In the genomic region with DNA sequence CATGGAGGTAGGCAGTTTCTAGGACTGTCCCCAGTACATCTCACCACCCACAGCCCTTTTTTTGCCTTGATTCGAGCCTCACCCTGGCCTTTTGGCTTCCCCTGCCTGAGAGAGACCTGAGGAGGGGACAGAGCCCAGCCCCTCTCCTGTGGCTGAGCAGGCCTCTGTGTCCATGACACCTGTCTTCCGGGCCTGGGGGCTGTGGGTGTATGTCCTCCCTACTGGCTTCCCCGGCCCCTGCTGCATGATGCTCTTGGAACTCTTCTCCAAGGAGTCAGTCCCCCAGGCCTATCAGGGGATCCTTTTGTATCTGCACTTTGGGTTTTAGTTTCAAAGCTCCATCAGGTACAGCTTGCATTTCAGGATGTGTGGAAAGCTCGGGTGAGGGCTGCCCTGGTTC, we compare ENCODE assay signal across 13 cellular contexts.
DNase-seq lines count a peak whose midpoint lies in the region; ATAC-seq and TF ChIP-seq lines count a peak whose summit lies in the region.
"Had no signal": no experiment of that assay in that cellular context is flagged by ENCODE, and none has a peak within 500 bp of the region (broad histone marks: within the 10 kb centered on the region; RNA-seq: fewer than 3 reads in every experiment).

No MANE protein-coding gene starts in this region.

- no peaks in the 10 kb centered on the region for H4K20me1 ChIP-seq in GM23338 (replicated peaks; ENCODE audit: insufficient read depth)

- H3F3A ChIP-seq in GM23338 (replicated peaks; ENCODE audit: low read depth), result no peaks in the 10 kb centered on the region; the same call in 1 of the 2 replicates

- TF ChIP-seq CTCF in GM23338 (conservative IDR thresholded peaks at IDR 0.05; ENCODE audit: low read depth in 2 of 2) (no peak), GM20000 (IDR thresholded peaks at IDR 0.05; ENCODE audit: extremely low read depth, missing control alignments) (no peak), endodermal cell (conservative IDR thresholded peaks at IDR 0.05) (no peak)

- DNase-seq in GM23338 (ENCODE audit: low spot score) (no peak), memory B cell (ENCODE audit: low spot score in 2 of 2) (no peak), GM20000 (ENCODE audit: low spot score) (no peak), endodermal cell (no peak)
- DNase-seq: activated naive CD8-positive, alpha-beta T cell treated with anti-CD3 and anti-CD28 coated beads, Interleukin-2, amount 10 ng/mL, durations not matched to agents 7 days and 5 days; C1 segment of cervical spinal cord; mammary epithelial cell; NCI-H1092 treated with DMSO at 0.1 percent for 48 hours; stimulated activated CD4-positive, alpha-beta T cell treated with anti-CD3 and anti-CD28 coated beads, Interleukin-12 subunit alpha, Interleukin-12 subunit beta, amount 100 ng/mL, for 4 hours had no signal

- H3K4me3 Mint-ChIP-seq in GM23338, result no peak overlapping the region
- H3K4me3 Mint-ChIP-seq in memory B cell, result no peak overlapping the region
- H3K4me3 Mint-ChIP-seq in endodermal cell, result no peak overlapping the region
- H3K4me3 Mint-ChIP-seq: activated naive CD8-positive, alpha-beta T cell treated with anti-CD3 and anti-CD28 coated beads, Interleukin-2, amount 10 ng/mL, durations not matched to agents 7 days and 5 days had no signal

- 91 to 95% methylated on average over 4 of the region's 4 CpGs for WGBS in endodermal cell (ENCODE audit: insufficient coverage in 1 of 2, insufficient read length in 1 of 2), 2 experiments

- H3K27me3 ChIP-seq in GM23338 (ENCODE audit: insufficient read depth), result no peaks in the 10 kb centered on the region
- no peaks in the 10 kb centered on the region for H3K27me3 ChIP-seq in endodermal cell (ENCODE audit: control insufficient read depth, insufficient read depth, low read length, poor library complexity, severe bottlenecking)

- no peak overlapping the region for H3K9ac ChIP-seq in endodermal cell (ENCODE audit: extremely low read depth, low read length, poor library complexity, severe bottlenecking)

- peaks cover 2% of the 10 kb centered on the region; the same call in 2 of the 3 replicates for H3K36me3 Mint-ChIP-seq in GM23338 (ENCODE audit: low read depth)
- peaks cover 5% of the 10 kb centered on the region for H3K36me3 Mint-ChIP-seq in memory B cell
- H3K36me3 Mint-ChIP-seq in endodermal cell (ENCODE audit: low read depth), result no peaks in the 10 kb centered on the region

- H3K36me3 ChIP-seq in GM23338 (ENCODE audit: insufficient read depth), result no peaks in the 10 kb centered on the region
- H3K36me3 ChIP-seq in endodermal cell (ENCODE audit: control insufficient read depth, insufficient read depth, low read length), result peaks cover 4% of the 10 kb centered on the region

- ATAC-seq in GM23338, result no peak
- ATAC-seq in memory B cell (ENCODE audit: low read depth), result no peak
- ATAC-seq in HG03439 (IDR thresholded peaks at IDR 0.05; ENCODE audit: unreplicated experiment), result no peak
- ATAC-seq in GM19395 (IDR thresholded peaks at IDR 0.05; ENCODE audit: unreplicated experiment), result no peak

- H3K9me3 Mint-ChIP-seq in GM23338 (no peaks in the 10 kb centered on the region), memory B cell (no peaks in the 10 kb centered on the region), endodermal cell (no peaks in the 10 kb centered on the region)
- H3K9me3 Mint-ChIP-seq: activated naive CD8-positive, alpha-beta T cell treated with anti-CD3 and anti-CD28 coated beads, Interleukin-2, amount 10 ng/mL, durations not matched to agents 7 days and 5 days had no signal

- peak overlapping the region; percentile 33 for H3K27ac Mint-ChIP-seq in GM23338
- H3K27ac Mint-ChIP-seq in memory B cell, result peak overlapping the region; percentile 95
- no peak overlapping the region for H3K27ac Mint-ChIP-seq in endodermal cell
- H3K27ac Mint-ChIP-seq: activated naive CD8-positive, alpha-beta T cell treated with anti-CD3 and anti-CD28 coated beads, Interleukin-2, amount 10 ng/mL, durations not matched to agents 7 days and 5 days had no signal

- no peaks in the 10 kb centered on the region for H3K9me2 ChIP-seq in GM23338 (ENCODE audit: insufficient read depth)

- H3K27me3 Mint-ChIP-seq in GM23338 (ENCODE audit: insufficient read depth, low read depth, poor library complexity) (peaks cover 25% of the 10 kb centered on the region), memory B cell (no peaks in the 10 kb centered on the region), endodermal cell (ENCODE audit: insufficient read depth) (no peaks in the 10 kb centered on the region)
- H3K27me3 Mint-ChIP-seq: activated naive CD8-positive, alpha-beta T cell treated with anti-CD3 and anti-CD28 coated beads, Interleukin-2, amount 10 ng/mL, durations not matched to agents 7 days and 5 days had no signal

- H2AFZ ChIP-seq in GM23338, result no peak overlapping the region

- H3K4me2 ChIP-seq in GM23338, result no peak overlapping the region

- H3K27ac ChIP-seq in GM23338 (ENCODE audit: low read depth), result no peak overlapping the region
- peak overlapping the region; percentile 3 for H3K27ac ChIP-seq in angular gyrus (ENCODE audit: low read depth, low read length)
- peak overlapping the region; percentile 67 for H3K27ac ChIP-seq in temporal lobe (ENCODE audit: low read depth, low read length)
- H3K27ac ChIP-seq in endodermal cell (ENCODE audit: low read depth, low read length), result no peak overlapping the region

- no peak overlapping the region for H3K4me3 ChIP-seq in GM23338
- H3K4me3 ChIP-seq in endodermal cell (ENCODE audit: low read length), result no peak overlapping the region

- H3K9me3 ChIP-seq in endodermal cell (ENCODE audit: control insufficient read depth, low read length), result no peaks in the 10 kb centered on the region

- peaks cover 28% of the 10 kb centered on the region for H3K4me1 ChIP-seq in GM23338 (ENCODE audit: insufficient read depth)
- H3K4me1 ChIP-seq in endodermal cell (ENCODE audit: control insufficient read depth, insufficient read depth, low read length), result peaks cover 9% of the 10 kb centered on the region

- H3K79me2 ChIP-seq in GM23338 (replicated peaks; ENCODE audit: insufficient read depth), result no peaks in the 10 kb centered on the region

- H3K4me1 Mint-ChIP-seq in GM23338 (peaks cover 67% of the 10 kb centered on the region), memory B cell (peaks cover 40% of the 10 kb centered on the region), endodermal cell (peaks cover 30% of the 10 kb centered on the region)

TF ChIP-seq in GM23338, 12 proteins besides CTCF, POLR2A, EP300 and RAD21 (continues in another document):
- TF ChIP-seq ZNF114 (CRISPR knock-in tag; IDR thresholded peaks at IDR 0.05) (no peak), EZH2 (IDR thresholded peaks at IDR 0.05; ENCODE audit: low read depth, unreplicated experiment) (no peak)
- TF ChIP-seq, protein P1, sequence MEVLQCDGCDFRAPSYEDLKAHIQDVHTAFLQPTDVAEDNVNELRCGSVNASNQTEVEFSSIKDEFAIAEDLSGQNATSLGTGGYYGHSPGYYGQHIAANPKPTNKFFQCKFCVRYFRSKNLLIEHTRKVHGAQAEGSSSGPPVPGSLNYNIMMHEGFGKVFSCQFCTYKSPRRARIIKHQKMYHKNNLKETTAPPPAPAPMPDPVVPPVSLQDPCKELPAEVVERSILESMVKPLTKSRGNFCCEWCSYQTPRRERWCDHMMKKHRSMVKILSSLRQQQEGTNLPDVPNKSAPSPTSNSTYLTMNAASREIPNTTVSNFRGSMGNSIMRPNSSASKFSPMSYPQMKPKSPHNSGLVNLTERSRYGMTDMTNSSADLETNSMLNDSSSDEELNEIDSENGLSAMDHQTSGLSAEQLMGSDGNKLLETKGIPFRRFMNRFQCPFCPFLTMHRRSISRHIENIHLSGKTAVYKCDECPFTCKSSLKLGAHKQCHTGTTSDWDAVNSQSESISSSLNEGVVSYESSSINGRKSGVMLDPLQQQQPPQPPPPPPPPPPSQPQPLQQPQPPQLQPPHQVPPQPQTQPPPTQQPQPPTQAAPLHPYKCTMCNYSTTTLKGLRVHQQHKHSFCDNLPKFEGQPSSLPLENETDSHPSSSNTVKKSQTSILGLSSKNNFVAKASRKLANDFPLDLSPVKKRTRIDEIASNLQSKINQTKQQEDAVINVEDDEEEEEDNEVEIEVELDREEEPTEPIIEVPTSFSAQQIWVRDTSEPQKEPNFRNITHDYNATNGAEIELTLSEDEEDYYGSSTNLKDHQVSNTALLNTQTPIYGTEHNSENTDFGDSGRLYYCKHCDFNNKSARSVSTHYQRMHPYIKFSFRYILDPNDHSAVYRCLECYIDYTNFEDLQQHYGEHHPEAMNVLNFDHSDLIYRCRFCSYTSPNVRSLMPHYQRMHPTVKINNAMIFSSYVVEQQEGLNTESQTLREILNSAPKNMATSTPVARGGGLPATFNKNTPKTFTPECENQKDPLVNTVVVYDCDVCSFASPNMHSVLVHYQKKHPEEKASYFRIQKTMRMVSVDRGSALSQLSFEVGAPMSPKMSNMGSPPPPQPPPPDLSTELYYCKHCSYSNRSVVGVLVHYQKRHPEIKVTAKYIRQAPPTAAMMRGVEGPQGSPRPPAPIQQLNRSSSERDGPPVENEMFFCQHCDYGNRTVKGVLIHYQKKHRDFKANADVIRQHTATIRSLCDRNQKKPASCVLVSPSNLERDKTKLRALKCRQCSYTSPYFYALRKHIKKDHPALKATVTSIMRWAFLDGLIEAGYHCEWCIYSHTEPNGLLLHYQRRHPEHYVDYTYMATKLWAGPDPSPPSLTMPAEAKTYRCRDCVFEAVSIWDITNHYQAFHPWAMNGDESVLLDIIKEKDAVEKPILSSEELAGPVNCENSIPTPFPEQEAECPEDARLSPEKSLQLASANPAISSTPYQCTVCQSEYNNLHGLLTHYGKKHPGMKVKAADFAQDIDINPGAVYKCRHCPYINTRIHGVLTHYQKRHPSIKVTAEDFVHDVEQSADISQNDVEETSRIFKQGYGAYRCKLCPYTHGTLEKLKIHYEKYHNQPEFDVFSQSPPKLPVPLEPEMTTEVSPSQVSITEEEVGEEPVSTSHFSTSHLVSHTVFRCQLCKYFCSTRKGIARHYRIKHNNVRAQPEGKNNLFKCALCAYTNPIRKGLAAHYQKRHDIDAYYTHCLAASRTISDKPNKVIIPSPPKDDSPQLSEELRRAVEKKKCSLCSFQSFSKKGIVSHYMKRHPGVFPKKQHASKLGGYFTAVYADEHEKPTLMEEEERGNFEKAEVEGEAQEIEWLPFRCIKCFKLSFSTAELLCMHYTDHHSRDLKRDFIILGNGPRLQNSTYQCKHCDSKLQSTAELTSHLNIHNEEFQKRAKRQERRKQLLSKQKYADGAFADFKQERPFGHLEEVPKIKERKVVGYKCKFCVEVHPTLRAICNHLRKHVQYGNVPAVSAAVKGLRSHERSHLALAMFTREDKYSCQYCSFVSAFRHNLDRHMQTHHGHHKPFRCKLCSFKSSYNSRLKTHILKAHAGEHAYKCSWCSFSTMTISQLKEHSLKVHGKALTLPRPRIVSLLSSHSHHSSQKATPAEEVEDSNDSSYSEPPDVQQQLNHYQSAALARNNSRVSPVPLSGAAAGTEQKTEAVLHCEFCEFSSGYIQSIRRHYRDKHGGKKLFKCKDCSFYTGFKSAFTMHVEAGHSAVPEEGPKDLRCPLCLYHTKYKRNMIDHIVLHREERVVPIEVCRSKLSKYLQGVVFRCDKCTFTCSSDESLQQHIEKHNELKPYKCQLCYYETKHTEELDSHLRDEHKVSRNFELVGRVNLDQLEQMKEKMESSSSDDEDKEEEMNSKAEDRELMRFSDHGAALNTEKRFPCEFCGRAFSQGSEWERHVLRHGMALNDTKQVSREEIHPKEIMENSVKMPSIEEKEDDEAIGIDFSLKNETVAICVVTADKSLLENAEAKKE (CRISPR knock-in tag; IDR thresholded peaks at IDR 0.05), result no peak

Comparison
In these comparisons a context has a peak if more than half of its experiments do, and no peak if none do; other contexts are left out.
1. H3K27ac ChIP-seq: peak in angular gyrus (single experiment) and temporal lobe (single experiment); none in GM23338 (single experiment) and endodermal cell (single experiment).